Comparison of ENCODE assay signal across 9 cellular contexts in the genomic region with DNA sequence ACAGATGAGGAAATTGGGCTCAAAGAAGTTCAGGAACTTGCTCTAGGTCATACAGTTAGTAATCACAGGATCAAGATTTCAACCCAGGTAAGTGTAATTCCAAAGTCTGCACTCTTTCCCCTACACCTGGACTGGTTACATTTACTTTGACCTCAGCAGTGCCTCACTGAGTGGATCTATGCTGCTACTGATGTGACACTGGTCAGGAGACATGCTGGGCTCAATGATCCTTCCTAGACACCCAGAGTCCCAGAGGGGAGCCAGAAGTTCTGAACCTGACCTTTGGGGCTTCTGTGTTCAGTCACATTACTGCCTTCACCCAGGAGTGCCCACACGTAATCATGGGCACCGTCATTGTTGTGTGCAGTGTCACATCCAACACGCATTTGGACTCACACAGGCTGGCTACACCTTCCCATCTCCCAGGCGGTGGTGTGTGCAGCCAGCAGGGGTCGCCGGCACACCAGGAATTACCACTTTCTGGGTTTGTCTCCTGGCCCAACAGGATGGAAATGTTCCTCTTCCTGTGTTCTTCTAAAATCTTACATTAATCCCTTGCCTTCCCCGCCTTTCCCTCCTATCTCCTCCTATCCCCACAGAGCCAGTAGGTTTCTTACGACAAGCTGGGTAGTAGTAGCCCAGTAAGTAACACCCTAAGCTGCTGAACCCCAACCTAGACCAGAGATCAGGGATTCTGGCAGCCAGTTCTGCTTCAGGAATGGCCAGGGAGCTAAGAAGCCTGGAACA. TPM values are rescaled to one million over a fixed set of nuclear protein-coding genes. Genes with fewer than 3 reads are reported as not detected.
A peak's percentile ranks its signal among the peaks of the same experiment; 100 is the strongest.
DNase-seq lines count a peak whose midpoint lies in the region; TF ChIP-seq lines count a peak whose summit lies in the region.
"Had no signal": no experiment of that assay in that cellular context is flagged by ENCODE, and none has a peak within 500 bp of the region (broad histone marks: within the 10 kb centered on the region; RNA-seq: fewer than 3 reads in every experiment).

No MANE protein-coding gene starts in this region.

- H3K4me3 ChIP-seq in trophoblast cell (ENCODE audit: low read depth, low read length): no peak overlapping the region
- H3K4me3 ChIP-seq: BLaER1 treated with 17β-estradiol and CSF1 and Interleukin-3, amounts not matched to agents 10 nM and 100 nM had no signal

- no peak overlapping the region for H4K12ac ChIP-seq in trophoblast cell (ENCODE audit: low read depth, low read length)

- H3K4ac ChIP-seq in trophoblast cell (ENCODE audit: low read depth, low read length): no peak overlapping the region

- TF ChIP-seq CTCF in LNCAP (IDR thresholded peaks at IDR 0.05) (peak; percentile 97), type B pancreatic cell (conservative IDR thresholded peaks at IDR 0.05) (peak; percentile 94)

- no peak overlapping the region for H3K23ac ChIP-seq in trophoblast cell (ENCODE audit: low read length)

- DNase-seq in NCI-H2029 (lab: John Stamatoyannopoulos, UW) (peak; percentile 41), NCI-H2029 treated with DMSO at 0.1 percent for 48 hours (lab: John Stamatoyannopoulos, UW) (no peak), SK-MEL-5 (ENCODE audit: low read depth, low spot score) (peak; percentile 76), germinal center (ENCODE audit: low spot score) (peak; percentile 72), trophoblast cell (peak; percentile 54 to 76), type B pancreatic cell (ENCODE audit: extremely low spot score, unreplicated experiment) (peak; percentile 80)
- peak; percentile 60 for DNase-seq in activated gamma-delta T cell treated with anti-CD3 and anti-CD28 coated beads, Interleukin-2, amount 50 U/mL, for 16 hours (ENCODE audit: low read depth)

- H3K27ac ChIP-seq in trophoblast cell (ENCODE audit: low read depth, low read length): no peak overlapping the region
- H3K27ac ChIP-seq: BLaER1 treated with 17β-estradiol and CSF1 and Interleukin-3, amounts not matched to agents 10 nM and 100 nM had no signal

- no peak overlapping the region for H2BK5ac ChIP-seq in trophoblast cell (ENCODE audit: low read depth, low read length, poor library complexity)

- in situ Hi-C loops in SK-MEL-5 (cut with HindIII; ENCODE audit: low pct_unique_long_range_greater_than_20kb, low sequenced_read_pairs): no loop called here

- H3K4me3 Mint-ChIP-seq in type B pancreatic cell: no peak overlapping the region

- no peak overlapping the region for H3K14ac ChIP-seq in trophoblast cell (ENCODE audit: low read length)

- no peak overlapping the region for H3K4me2 ChIP-seq in trophoblast cell (ENCODE audit: low read length)
- H3K4me2 ChIP-seq: BLaER1 treated with 17β-estradiol and CSF1 and Interleukin-3, amounts not matched to agents 10 nM and 100 nM had no signal

- H3K4me1 Mint-ChIP-seq in type B pancreatic cell (ENCODE audit: unreplicated experiment): peaks cover 10% of the 10 kb centered on the region

- no peak overlapping the region for H2BK12ac ChIP-seq in trophoblast cell (ENCODE audit: low read length)

- H3K36me3 ChIP-seq in trophoblast cell (ENCODE audit: control insufficient read depth in 1 of 2, insufficient read depth in 2 of 2, low read length in 2 of 2): no peaks in the 10 kb centered on the region
- H3K36me3 ChIP-seq: BLaER1 treated with 17β-estradiol and CSF1 and Interleukin-3, amounts not matched to agents 10 nM and 100 nM had no signal

- H3K18ac ChIP-seq in trophoblast cell (ENCODE audit: low read length): no peak overlapping the region

- H3K36me3 Mint-ChIP-seq in type B pancreatic cell: no peaks in the 10 kb centered on the region

- peaks cover 16% of the 10 kb centered on the region for H3K27me3 ChIP-seq in trophoblast cell (ENCODE audit: insufficient read depth, low read length)

- H4K91ac ChIP-seq in trophoblast cell (ENCODE audit: low read depth, low read length): no peak overlapping the region

- H3K9me3 ChIP-seq in trophoblast cell (ENCODE audit: insufficient read depth, low read depth, low read length): peaks cover 1% of the 10 kb centered on the region

- H3K4me1 ChIP-seq in trophoblast cell (ENCODE audit: control insufficient read depth in 1 of 2, insufficient read depth in 2 of 2, low read length in 2 of 2): peaks cover 0 to under 1% of the 10 kb centered on the region in 2 experiments
- H3K4me1 ChIP-seq: BLaER1 treated with 17β-estradiol and CSF1 and Interleukin-3, amounts not matched to agents 10 nM and 100 nM had no signal

- H2AFZ ChIP-seq in trophoblast cell (ENCODE audit: insufficient read depth, low read length, poor library complexity): no peak overlapping the region

- WGBS in trophoblast cell (ENCODE audit: extremely low coverage, insufficient coverage, insufficient read length): no CpG with 5 or more reads among the region's 8 CpGs

- H3K79me2 ChIP-seq in trophoblast cell (ENCODE audit: control insufficient read depth, insufficient read depth, low read length, poor library complexity): no peaks in the 10 kb centered on the region

- no peak overlapping the region for H2BK120ac ChIP-seq in trophoblast cell (ENCODE audit: insufficient read depth, low read length, poor library complexity)

- no peak overlapping the region for H2AK5ac ChIP-seq in trophoblast cell (ENCODE audit: low read length)

- no peak overlapping the region for H4K8ac ChIP-seq in trophoblast cell (ENCODE audit: low read depth, low read length)

- peaks cover 100% of the 10 kb centered on the region for H3K27me3 Mint-ChIP-seq in type B pancreatic cell

- H3K79me1 ChIP-seq in trophoblast cell (ENCODE audit: low read length): no peaks in the 10 kb centered on the region

- no peak overlapping the region for H3K27ac Mint-ChIP-seq in type B pancreatic cell

- no peak overlapping the region for H3K9ac ChIP-seq in trophoblast cell (ENCODE audit: low read length)
- H3K9ac ChIP-seq: BLaER1 treated with 17β-estradiol and CSF1 and Interleukin-3, amounts not matched to agents 10 nM and 100 nM had no signal

- no peaks in the 10 kb centered on the region for H3K9me3 Mint-ChIP-seq in type B pancreatic cell

RNA-seq across cellular contexts. Expression of a gene that starts 25.6 kb away (rescaled TPM):
- 40.6 and 43.6 TPM in 2 replicates for total RNA-seq in SK-MEL-5 (2014; rRNA removed; shearing (Covaris generic))
- polyA plus RNA-seq in SK-MEL-5 (2015; cell fraction: cytosol; rRNA removed): 38.0 and 41.8 TPM in 2 replicates
- 291 and 298 TPM in 2 replicates for polyA plus RNA-seq in SK-MEL-5 (2015; cell fraction: nucleus; rRNA removed)
- 44.9 and 46.2 TPM in 2 replicates for polyA plus RNA-seq in trophoblast cell (2013)
- 66.2 and 86.7 TPM in 2 replicates for total RNA-seq in type B pancreatic cell (ENCODE audit: low replicate concordance)

RNA-seq across cellular contexts. Expression of a gene that starts 25.8 kb away (rescaled TPM):
- total RNA-seq in SK-MEL-5 (2014; rRNA removed; shearing (Covaris generic)): 503 and 579 TPM in 2 replicates
- polyA plus RNA-seq in SK-MEL-5 (2015; cell fraction: cytosol; rRNA removed): 367 and 454 TPM in 2 replicates
- 105 and 143 TPM in 2 replicates for polyA plus RNA-seq in SK-MEL-5 (2015; cell fraction: nucleus; rRNA removed)
- 232 and 239 TPM in 2 replicates for polyA plus RNA-seq in trophoblast cell (2013)
- total RNA-seq in type B pancreatic cell (ENCODE audit: low replicate concordance): 312 and 402 TPM in 2 replicates

RNA-seq across cellular contexts. Expression of a gene that starts 50.1 kb away (rescaled TPM):
- total RNA-seq in SK-MEL-5 (2014; rRNA removed; shearing (Covaris generic)): not detected in 2 replicates
- not detected in 2 replicates for polyA plus RNA-seq in SK-MEL-5 (2015; cell fraction: cytosol; rRNA removed)
- not detected in 2 replicates for polyA plus RNA-seq in SK-MEL-5 (2015; cell fraction: nucleus; rRNA removed)
- polyA plus RNA-seq in trophoblast cell (2013): not detected in 2 replicates
- total RNA-seq in type B pancreatic cell (ENCODE audit: low replicate concordance): not detected in 2 replicates
